ENCODE assay signal across 17 cellular contexts in the genomic region with DNA sequence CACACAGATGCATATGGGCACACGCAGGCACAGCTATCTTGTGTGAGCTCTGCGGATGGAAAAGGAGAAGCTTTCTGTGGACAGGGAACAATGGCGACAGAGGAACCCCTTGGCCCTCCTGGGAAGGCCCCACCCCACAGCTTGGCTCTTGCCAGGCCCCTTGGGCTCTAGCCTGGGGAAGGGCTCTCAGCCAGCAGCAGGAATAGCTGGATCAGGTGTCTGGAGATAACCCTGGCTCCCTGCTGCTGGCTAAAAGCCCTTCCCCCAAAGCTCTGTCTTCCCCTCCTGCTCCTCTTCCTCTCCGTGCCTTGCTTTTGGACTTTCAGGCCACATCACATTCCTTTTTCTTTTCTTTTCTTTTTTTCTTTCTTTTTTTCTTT. TPM values are rescaled to one million over a fixed set of nuclear protein-coding genes. Genes with fewer than 3 reads are reported as not detected.
DNase-seq lines count a peak whose midpoint lies in the region; ATAC-seq, FAIRE-seq and TF ChIP-seq lines count a peak whose summit lies in the region.
"Had no signal": no experiment of that assay in that cellular context is flagged by ENCODE, and none has a peak within 500 bp of the region (broad histone marks: within the 10 kb centered on the region; RNA-seq: fewer than 3 reads in every experiment).

No MANE protein-coding gene starts in this region.

- no peaks in the 10 kb centered on the region for H3K27me3 Mint-ChIP-seq in neural crest cell (ENCODE audit: low read depth)

- no peak for TF ChIP-seq CTCF in HEK293 (tag by site-specific recombination; IDR thresholded peaks at IDR 0.05)
- TF ChIP-seq CTCF in H1 (IDR thresholded peaks at IDR 0.05; ENCODE audit: control extremely low read depth in 1 of 3, insufficient read depth in 1 of 3, low read depth in 1 of 3, low read length in 3 of 3) = no peak
- TF ChIP-seq CTCF in neural crest cell (conservative IDR thresholded peaks at IDR 0.05) = no peak
- no peak for TF ChIP-seq CTCF in breast epithelium (IDR thresholded peaks at IDR 0.05)

- H2BK120ac ChIP-seq in H1 (replicated peaks; ENCODE audit: low read depth, low read length) = no peak overlapping the region

- H2BK12ac ChIP-seq in H1 (ENCODE audit: low read depth, low read length) = no peak overlapping the region

- no peaks in the 10 kb centered on the region for H3K9me3 ChIP-seq in HEK293 (ENCODE audit: control insufficient read depth, insufficient read depth, low read depth, low read length)
- no peaks in the 10 kb centered on the region for H3K9me3 ChIP-seq in H1 (ENCODE audit: insufficient read depth in 2 of 2, low read depth in 1 of 2, low read length in 1 of 2)
- H3K9me3 ChIP-seq in subcutaneous abdominal adipose tissue (ENCODE audit: control insufficient read depth in 5 of 5, low read length in 5 of 5) = no peaks in the 10 kb centered on the region
- no peaks in the 10 kb centered on the region for H3K9me3 ChIP-seq in breast epithelium

- no peak overlapping the region for H3K23ac ChIP-seq in H1 (ENCODE audit: insufficient read length)

- no peak overlapping the region for H4K5ac ChIP-seq in H1 (ENCODE audit: insufficient read length, low read depth, low read length)

- H3K27ac Mint-ChIP-seq in neural crest cell (ENCODE audit: unreplicated experiment) = peak overlapping the region; percentile 75

- no peaks in the 10 kb centered on the region; the same call in 1 of the 2 replicates for H3K23me2 ChIP-seq in H1 (ENCODE audit: low read depth, low read length)

- no peak overlapping the region for H3K18ac ChIP-seq in H1 (ENCODE audit: extremely low read depth, low read length)

- DNase-seq in H1 (ENCODE audit: low read depth in 1 of 2, low spot score in 2 of 2) (no peak), neural crest cell (ENCODE audit: low read depth, low spot score) (no peak), breast epithelium (ENCODE audit: low spot score in 2 of 2) (no peak)
- DNase-seq: DMS 273 treated with DMSO at 0.1 percent for 48 hours, DND-41, HCEC 1CT, KG1, NCI-H1694 treated with DMSO at 0.1 percent for 48 hours, NCI-H2227 treated with DMSO at 0.1 percent for 48 hours, NCI-H510A treated with DMSO at 0.1 percent for 48 hours, NCI-H82, RPMI8226 had no signal

- intact Hi-C loops in breast epithelium (cut with DNase I; ENCODE audit: low total_unique reads) = no loop called here

- H3K4me2 ChIP-seq in H1 (ENCODE audit: insufficient read depth in 1 of 2, low read depth in 2 of 2, low read length in 2 of 2) = no peak overlapping the region

- H2AK5ac ChIP-seq in H1 (ENCODE audit: low read depth, low read length) = 0 out of 2 replicates have a peak overlapping the region, but pooled peaks have one; percentile 57

- no peak overlapping the region for H2BK20ac ChIP-seq in H1 (ENCODE audit: low read length)

- H4K20me1 ChIP-seq in H1 (replicated peaks in 1 of 2; ENCODE audit: control insufficient read depth in 1 of 2, insufficient read depth in 2 of 2, low read length in 2 of 2) = no peaks in the 10 kb centered on the region

- CTCF ChIA-PET in HEK293 (lab: Yijun Ruan, JAX) (interaction anchor here (0.8 to 1.0 kb wide), 2 partner anchors 18 to 94 kb away, joined by 3 read pairs; no protein-coding TSS in a partner anchor), H1 (lab: Charles Lee; ENCODE audit: partially characterized antibody) (interaction anchor here (0.7 to 2.4 kb wide), 8 partner anchors 9 to 42 kb away, joined by 3 to 7 read pairs (median 4); no protein-coding TSS in a partner anchor)

- no peak for TF ChIP-seq RAD21 in H1 (IDR thresholded peaks at IDR 0.05 in 1 of 2, conservative IDR thresholded peaks at IDR 0.05 in 1 of 2; ENCODE audit: low read depth in 2 of 2, low read length in 2 of 2)

- H3K36me3 ChIP-seq in HEK293 (ENCODE audit: control insufficient read depth in 2 of 2, insufficient read depth in 1 of 2, low read length in 2 of 2) (no peaks in the 10 kb centered on the region), H1 (ENCODE audit: control insufficient read depth in 2 of 4, insufficient read depth in 4 of 4, low read length in 3 of 4) (no peaks in the 10 kb centered on the region), subcutaneous abdominal adipose tissue (ENCODE audit: control insufficient read depth in 5 of 5, insufficient read depth in 5 of 5, low read length in 5 of 5) (no peaks in the 10 kb centered on the region), breast epithelium (no peaks in the 10 kb centered on the region)

- no peaks in the 10 kb centered on the region for H3K9me3 Mint-ChIP-seq in neural crest cell

- no peak for ATAC-seq in GM18498 (IDR thresholded peaks at IDR 0.05; ENCODE audit: unreplicated experiment)
- no peak for ATAC-seq in HG02981 (IDR thresholded peaks at IDR 0.05; ENCODE audit: unreplicated experiment)

- POLR2A ChIA-PET in HEK293 (lab: Yijun Ruan, JAX) (interaction anchor here (1.0 to 1.1 kb wide), 2 partner anchors 10 to 13 kb away, joined by 4 to 6 read pairs; no protein-coding TSS in a partner anchor), H1 (lab: Charles Lee; ENCODE audit: partially characterized antibody) (interaction anchor here (0.9 to 1.7 kb wide), 4 partner anchors 23 to 96 kb away, joined by 3 to 7 read pairs (median 4); partner anchors contain the start of genes CEBPA and CEBPG)

- no peak overlapping the region for H3K4ac ChIP-seq in H1 (replicated peaks; ENCODE audit: insufficient read length, low read depth, low read length)

- H3K4me3 ChIP-seq in HEK293 (ENCODE audit: low read depth, low read length) (no peak overlapping the region), H1 (ENCODE audit: extremely low read depth in 1 of 4, insufficient read depth in 2 of 4, low read depth in 3 of 4, low read length in 4 of 4) (no peak overlapping the region), subcutaneous abdominal adipose tissue (ENCODE audit: low read depth in 1 of 5, low read length in 5 of 5) (no peak overlapping the region), breast epithelium (no peak overlapping the region)

- H2BK5ac ChIP-seq in H1 (ENCODE audit: low read depth, low read length) = no peak overlapping the region

- H3K4me1 ChIP-seq in HEK293 (ENCODE audit: control insufficient read depth, insufficient read depth, low read length) (peaks cover 17% of the 10 kb centered on the region), H1 (replicated peaks in 1 of 4; ENCODE audit: control insufficient read depth in 3 of 4, insufficient read depth in 4 of 4, low read length in 3 of 4) (peaks cover 0 to 24% (median 10%) of the 10 kb centered on the region in 4 experiments; a peak in 6 of 7 replicates), subcutaneous abdominal adipose tissue (ENCODE audit: control insufficient read depth in 5 of 5, insufficient read depth in 5 of 5, low read length in 5 of 5) (peaks cover 6 to 84% (median 72%) of the 10 kb centered on the region in 5 donors), breast epithelium (peaks cover 0 to 7% of the 10 kb centered on the region in 2 donors)

- TF ChIP-seq POLR2A in H1 (IDR thresholded peaks at IDR 0.05; ENCODE audit: control extremely low read depth in 1 of 2, low read depth in 2 of 2, low read length in 2 of 2) (no peak), breast epithelium (IDR thresholded peaks at IDR 0.05) (no peak)

- H3K27ac ChIP-seq in HEK293 (ENCODE audit: extremely low read depth, low read depth, low read length) = no peak overlapping the region
- H3K27ac ChIP-seq in H1 (ENCODE audit: low read depth, low read length) = no peak overlapping the region
- H3K27ac ChIP-seq in subcutaneous abdominal adipose tissue (ENCODE audit: low read depth, low read length) = peak overlapping the region; percentile 29
- H3K27ac ChIP-seq in breast epithelium = no peak overlapping the region

- H3K4me3 Mint-ChIP-seq in neural crest cell = no peak overlapping the region

- H3K4me1 Mint-ChIP-seq in neural crest cell = peaks cover 14% of the 10 kb centered on the region

- H4K91ac ChIP-seq in H1 (replicated peaks; ENCODE audit: insufficient read length, low read length) = no peak overlapping the region

- H3K9ac ChIP-seq in H1 (replicated peaks in 1 of 4; ENCODE audit: extremely low read depth in 1 of 4, low read depth in 3 of 4, low read length in 3 of 4) (no peak overlapping the region), subcutaneous abdominal adipose tissue (ENCODE audit: low read length in 5 of 5) (no peak overlapping the region)

- no peak overlapping the region for H4K8ac ChIP-seq in H1 (ENCODE audit: extremely low read depth, insufficient read depth, low read length)

- no peaks in the 10 kb centered on the region for H3K79me2 ChIP-seq in H1 (ENCODE audit: control insufficient read depth in 1 of 2, insufficient read depth in 2 of 2, low read length in 2 of 2)

- H3K79me1 ChIP-seq in H1 (ENCODE audit: low read depth, low read length) = no peaks in the 10 kb centered on the region

- no peak for FAIRE-seq in H1 (lab: Jason Lieb, UNC)

- no peak overlapping the region for H2AFZ ChIP-seq in H1 (ENCODE audit: low read length)

- H2BK15ac ChIP-seq in H1 (ENCODE audit: low read length) = 0 out of 2 replicates have a peak overlapping the region, but pooled peaks have one; percentile 25

- H3K36me3 Mint-ChIP-seq in neural crest cell (ENCODE audit: low read depth) = no peaks in the 10 kb centered on the region

- TF ChIP-seq EP300 in H1 (IDR thresholded peaks at IDR 0.05; ENCODE audit: borderline replicate concordance in 1 of 2, low read depth in 2 of 2, low read length in 2 of 2) = no peak

- no peak overlapping the region for H3K14ac ChIP-seq in H1 (ENCODE audit: insufficient read length)

- H3K27me3 ChIP-seq in H1 (replicated peaks in 1 of 4; ENCODE audit: control insufficient read depth in 3 of 4, extremely low read depth in 1 of 4, insufficient read depth in 3 of 4, low read length in 3 of 4) = no peaks in the 10 kb centered on the region
- H3K27me3 ChIP-seq in subcutaneous abdominal adipose tissue (ENCODE audit: control insufficient read depth in 5 of 5, insufficient read depth in 4 of 5, low read length in 5 of 5) = no peaks in the 10 kb centered on the region
- no peaks in the 10 kb centered on the region for H3K27me3 ChIP-seq in breast epithelium

- no peak overlapping the region for H3K56ac ChIP-seq in H1 (replicated peaks; ENCODE audit: insufficient read length, low read depth, low read length)

- 91% methylated on average over 4 of the region's 4 CpGs; no CpG with 5 or more reads in 1 of the 2 experiments for WGBS in H1 (ENCODE audit: extremely low coverage in 1 of 2, insufficient coverage in 1 of 2, insufficient read length in 1 of 2, insufficient replicate concordance in 2 of 2, low coverage in 1 of 2, low lambda C conversion rate in 2 of 2, missing lambda C conversion rate in 1 of 2), 2 experiments

RNA-seq across cellular contexts. Expression of gene CEBPA, which starts 24.3 kb away (rescaled TPM):
- total RNA-seq in H1 (2021; fragmentation: NEBNext Ultra II Directional; extraction: Animal tissue kit (Norgen Biotek cat#: 25700)) = 2.7 and 3.0 TPM in 2 replicates
- polyA plus RNA-seq in H1 (2011; rRNA removed) = 2.0 and 2.4 TPM in 2 replicates
- polyA plus RNA-seq in H1 (2011; cell fraction: cytosol; rRNA removed) = 2.1 TPM
- 1.4 TPM for polyA plus RNA-seq in H1 (2011; cell fraction: nucleus; rRNA removed)
- 1.1 to 1.9 TPM (median 1.5 TPM) in 4 replicates for polyA plus RNA-seq in H1 (2012, experiment 1 of 2)
- 1.4 TPM for polyA plus RNA-seq in H1 (2012, experiment 2 of 2)
- 1.5 TPM for polyA plus RNA-seq in H1 (2013, experiment 1 of 2)
- 1.3 TPM for polyA plus RNA-seq in H1 (2013, experiment 2 of 2)
- polyA minus RNA-seq in H1 (2011; rRNA and poly(A)+ RNA removed) = 1.4 and 1.6 TPM in 2 replicates
- 2.1 TPM for polyA minus RNA-seq in H1 (2011; cell fraction: cytosol; rRNA and poly(A)+ RNA removed)
- polyA minus RNA-seq in H1 (2011; cell fraction: nucleus; rRNA and poly(A)+ RNA removed) = 6.4 TPM
- total RNA-seq in neural crest cell = 1.5 and 1.7 TPM in 2 replicates
- 100 to 1,000 TPM in 1 of 3 donors, 10 to 100 TPM in 2; 35.1 to 263 (median 67.5) TPM for total RNA-seq in breast epithelium

RNA-seq across cellular contexts. Expression of gene SLC7A10, which starts 52.4 kb away (rescaled TPM):
- 3.2 and 3.7 TPM in 2 replicates for total RNA-seq in H1 (2021; fragmentation: NEBNext Ultra II Directional; extraction: Animal tissue kit (Norgen Biotek cat#: 25700))
- polyA plus RNA-seq in H1 (2011; rRNA removed) = 7.1 and 11.5 TPM in 2 replicates
- polyA plus RNA-seq in H1 (2011; cell fraction: cytosol; rRNA removed) = 5.3 TPM
- 17.8 TPM for polyA plus RNA-seq in H1 (2011; cell fraction: nucleus; rRNA removed)
- 3.7 to 6.3 TPM (median 4.5 TPM) in 4 replicates for polyA plus RNA-seq in H1 (2012, experiment 1 of 2)
- 3.0 TPM for polyA plus RNA-seq in H1 (2012, experiment 2 of 2)
- 4.2 TPM for polyA plus RNA-seq in H1 (2013, experiment 1 of 2)
- polyA plus RNA-seq in H1 (2013, experiment 2 of 2) = 4.0 TPM
- polyA minus RNA-seq in H1 (2011; rRNA and poly(A)+ RNA removed) = 2.2 and 2.9 TPM in 2 replicates
- 3.4 TPM for polyA minus RNA-seq in H1 (2011; cell fraction: cytosol; rRNA and poly(A)+ RNA removed)
- 3.1 TPM for polyA minus RNA-seq in H1 (2011; cell fraction: nucleus; rRNA and poly(A)+ RNA removed)
- 0.96 and 1.4 TPM in 2 replicates for total RNA-seq in neural crest cell
- total RNA-seq in breast epithelium = 1 to 10 TPM in 2 of 3 donors, not detected in 1; 6.9 to 8.8 TPM
- total RNA-seq: G401 had no signal
